ENCODE assay signal across 22 cellular contexts in the genomic region with DNA sequence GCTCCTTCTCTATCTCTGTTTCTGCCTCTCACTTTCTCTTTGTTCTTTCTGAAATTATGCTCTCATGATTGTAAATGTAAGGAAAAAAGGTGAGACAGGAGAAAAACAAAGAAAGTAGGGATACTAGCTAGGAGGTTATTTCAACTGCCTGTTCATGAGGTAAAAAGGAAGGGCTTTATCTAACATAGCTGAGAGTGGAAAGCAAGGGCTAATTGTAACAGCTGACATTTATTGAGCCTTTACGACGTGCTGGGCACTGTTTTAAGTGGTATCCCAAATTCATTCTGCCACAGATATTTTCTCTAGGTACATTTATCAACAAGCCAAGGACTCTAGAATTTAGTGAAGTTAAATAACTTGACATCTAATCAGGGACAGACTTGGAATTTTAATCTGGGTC.
"Had no signal": no experiment of that assay in that cellular context is flagged by ENCODE, and none has a peak within 500 bp of the region (broad histone marks: within the 10 kb centered on the region; RNA-seq: fewer than 3 reads in every experiment).

No MANE protein-coding gene starts in this region.

- H3K27ac ChIP-seq: HL-60, RWPE1, SJCRH30 had no signal

- H3K4me3 ChIP-seq: SJCRH30 had no signal

- DNase-seq: KBM-7, MV-4-11, NCI-H1048, NCI-H1105, NCI-H1417, NCI-H1436 treated with DMSO at 0.1 percent for 48 hours, NCI-H1694, NCI-H187 treated with DMSO at 0.1 percent for 48 hours, NCI-H2029 treated with DMSO at 0.1 percent for 48 hours, NCI-H2171 treated with DMSO at 0.1 percent for 48 hours, NCI-H345, NCI-H446 treated with DMSO at 0.1 percent for 48 hours, NCI-H510A treated with DMSO at 0.1 percent for 48 hours, NCI-H526, NCI-H748 treated with DMSO at 0.1 percent for 48 hours, PC-3, SHP77 treated with DMSO at 0.1 percent for 48 hours, SJCRH30 had no signal

- H3K27me3 ChIP-seq: SJCRH30 had no signal

- H3K36me3 ChIP-seq: SJCRH30 had no signal

- ATAC-seq: Panc1, PC-3, SK-N-SH treated with all-trans-retinoic acid at 6 μM for 48 hours had no signal

- H3K9me3 ChIP-seq: SJCRH30 had no signal

- H3K4me1 ChIP-seq: SJCRH30 had no signal
